ENCODE assay signal across 8 cellular contexts in the genomic region with DNA sequence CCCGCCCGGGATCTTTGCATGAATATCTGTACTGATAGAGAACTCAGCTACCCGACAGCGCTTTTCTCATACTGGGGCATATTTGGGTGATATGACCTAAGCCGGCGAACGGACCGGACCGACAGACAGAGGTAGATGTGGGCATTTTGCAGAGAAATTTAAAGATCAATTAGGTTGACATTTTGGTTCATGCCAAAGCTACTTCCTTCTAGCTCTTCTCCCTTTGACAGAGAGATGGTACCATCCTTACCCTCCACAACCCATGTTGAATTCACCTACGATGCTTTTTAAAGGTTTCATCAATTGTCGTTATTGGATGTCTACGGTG. TPM values are rescaled to one million over a fixed set of nuclear protein-coding genes. Genes with fewer than 3 reads are reported as not detected.
A peak's percentile ranks its signal among the peaks of the same experiment; 100 is the strongest.
DNase-seq lines count a peak whose midpoint lies in the region; ATAC-seq, FAIRE-seq and TF ChIP-seq lines count a peak whose summit lies in the region.

No MANE protein-coding gene starts in this region.

- H3K9me3 ChIP-seq in adrenal gland (replicated peaks in 1 of 3) (no peaks in the 10 kb centered on the region), kidney (ENCODE audit: control insufficient read depth in 1 of 2, low read length in 2 of 2) (no peaks in the 10 kb centered on the region), testis (no peaks in the 10 kb centered on the region)

- H3K4me3 Mint-ChIP-seq in T-helper 2 cell treated with Interferon-gamma antibody and Interleukin-4, amounts not matched to agents 5 μg/mL and 100 μg/mL, for 36 hours = no peak overlapping the region

- no peaks in the 10 kb centered on the region for H3K27me3 Mint-ChIP-seq in T-helper 2 cell treated with Interferon-gamma antibody and Interleukin-4, amounts not matched to agents 5 μg/mL and 100 μg/mL, for 36 hours (ENCODE audit: low read depth)

- H3K36me3 Mint-ChIP-seq in T-helper 2 cell treated with Interferon-gamma antibody and Interleukin-4, amounts not matched to agents 5 μg/mL and 100 μg/mL, for 36 hours (ENCODE audit: low read depth) = peaks cover 26% of the 10 kb centered on the region

- no peaks in the 10 kb centered on the region for H3K9me3 Mint-ChIP-seq in T-helper 2 cell treated with Interferon-gamma antibody and Interleukin-4, amounts not matched to agents 5 μg/mL and 100 μg/mL, for 36 hours

- H3K27ac Mint-ChIP-seq in T-helper 2 cell treated with Interferon-gamma antibody and Interleukin-4, amounts not matched to agents 5 μg/mL and 100 μg/mL, for 36 hours = peak overlapping the region; percentile 93

- H3K4me1 ChIP-seq in adrenal gland (replicated peaks in 1 of 2) = peaks cover 8 to 29% of the 10 kb centered on the region in 2 donors
- H3K4me1 ChIP-seq in kidney (ENCODE audit: control insufficient read depth in 1 of 2, insufficient read depth in 1 of 2, low read depth in 1 of 2, low read length in 2 of 2) = peaks cover 5 to 11% of the 10 kb centered on the region in 2 donors
- peaks cover 13% of the 10 kb centered on the region for H3K4me1 ChIP-seq in testis

- TF ChIP-seq CTCF in adrenal gland (IDR thresholded peaks at IDR 0.05) (no peak), kidney (IDR thresholded peaks at IDR 0.05; ENCODE audit: borderline replicate concordance, extremely low read depth, insufficient read depth) (no peak), testis (IDR thresholded peaks at IDR 0.05) (no peak)

- DNase-seq in T-helper 2 cell treated with Interferon-gamma antibody and Interleukin-4, amounts not matched to agents 5 μg/mL and 100 μg/mL, for 36 hours (ENCODE audit: low spot score) = no peak
- no peak for DNase-seq in T-helper 2 cell
- DNase-seq in adrenal gland = no peak
- no peak for DNase-seq in kidney
- no peak for DNase-seq in testis
- DNase-seq in dermis blood vessel endothelial cell = no peak
- DNase-seq in NCI-H345 treated with DMSO at 0.1 percent for 48 hours (lab: John Stamatoyannopoulos, UW; ENCODE audit: unreplicated experiment) = no peak

- intact Hi-C loops in adrenal gland (cut with DNase I) = no loop called here
- intact Hi-C loops in kidney (cut with DNase I) = no loop called here
- intact Hi-C loops in testis (cut with DNase I; ENCODE audit: low total_unique reads) = no loop called here

- peaks cover 0 to 4% of the 10 kb centered on the region in 2 donors for H3K36me3 ChIP-seq in adrenal gland (replicated peaks in 1 of 2)
- H3K36me3 ChIP-seq in kidney (ENCODE audit: control insufficient read depth in 1 of 2, insufficient read depth in 2 of 2, low read length in 2 of 2) = no peaks in the 10 kb centered on the region
- H3K36me3 ChIP-seq in testis (ENCODE audit: low read depth, missing control alignments) = no peaks in the 10 kb centered on the region

- no peak for FAIRE-seq in kidney (lab: Jason Lieb, UNC)

- peaks cover 36% of the 10 kb centered on the region for H3K4me1 Mint-ChIP-seq in T-helper 2 cell treated with Interferon-gamma antibody and Interleukin-4, amounts not matched to agents 5 μg/mL and 100 μg/mL, for 36 hours (ENCODE audit: low read depth)

- H3K27ac ChIP-seq in adrenal gland (peak overlapping the region in 3 of 5 donors; percentile 14 to 85 (median 51)), kidney (ENCODE audit: low read depth in 2 of 2, low read length in 2 of 2) (no peak overlapping the region), testis (no peak overlapping the region)

- no peaks in the 10 kb centered on the region for H3K27me3 ChIP-seq in adrenal gland
- no peaks in the 10 kb centered on the region for H3K27me3 ChIP-seq in testis

- peak overlapping the region; percentile 16 to 98 (median 54) for H3K4me3 ChIP-seq in adrenal gland
- peak overlapping the region; percentile 91 to 98 for H3K4me3 ChIP-seq in kidney (ENCODE audit: low read length in 2 of 2)
- H3K4me3 ChIP-seq in testis = peak overlapping the region; percentile 71 to 82

- ATAC-seq in GM19397 (IDR thresholded peaks at IDR 0.05; ENCODE audit: unreplicated experiment) = no peak

- H3K9ac ChIP-seq in kidney (ENCODE audit: low read length in 2 of 2) = peak overlapping the region; percentile 61 to 82

- WGBS in adrenal gland, 4 donors = 4 to 7% (median 6%) methylated on average over 10 to 12 of the region's 12 CpGs
- WGBS in testis, 2 donors = 4 to 5% methylated on average over 8 to 12 of the region's 12 CpGs

- TF ChIP-seq POLR2A in adrenal gland (IDR thresholded peaks at IDR 0.05) (no peak), testis (IDR thresholded peaks at IDR 0.05) (no peak)

RNA-seq across cellular contexts. Expression of gene ARV1, which starts 0.5 kb away (rescaled TPM):
- 10 to 100 TPM; 20.1 to 40.6 (median 23.2) TPM for total RNA-seq in adrenal gland
- 10 to 100 TPM; 39.6 to 81.5 (median 71.2) TPM for polyA plus RNA-seq in adrenal gland
- 21.1 TPM for total RNA-seq in kidney
- polyA plus RNA-seq in kidney (ENCODE audit: insufficient read depth, low read depth, low replicate concordance) = 38.5 TPM
- total RNA-seq in testis = 10 to 100 TPM; 35.4 to 40.7 TPM
- polyA plus RNA-seq in testis (ENCODE audit: insufficient read depth, low read depth, low replicate concordance) = 71.7 TPM
- 12.6 and 12.7 TPM in 2 replicates for total RNA-seq in dermis blood vessel endothelial cell

RNA-seq across cellular contexts. Expression of gene TTC13, which starts 0.7 kb away (rescaled TPM):
- total RNA-seq in adrenal gland = 10 to 100 TPM in 3 of 8 donors, 1 to 10 TPM in 5; 6.6 to 20.7 (median 9.6) TPM
- polyA plus RNA-seq in adrenal gland = 10 to 100 TPM; 10.6 to 16.5 (median 12.0) TPM
- total RNA-seq in kidney = 15.6 TPM
- 4.2 TPM for polyA plus RNA-seq in kidney (ENCODE audit: insufficient read depth, low read depth, low replicate concordance)
- total RNA-seq in testis = 10 to 100 TPM; 10.2 to 18.5 TPM
- 7.5 TPM for polyA plus RNA-seq in testis (ENCODE audit: insufficient read depth, low read depth, low replicate concordance)
- 22.3 and 37.8 TPM in 2 replicates for total RNA-seq in dermis blood vessel endothelial cell

Comparison
In these comparisons a context has a peak if more than half of its experiments do, and no peak if none do; other contexts are left out.
1. H3K27ac ChIP-seq: peak in adrenal gland (3 of 5); none in kidney (0 of 2) and testis (0 of 2).
2. Peak in every context shown above with its lines, with median percentiles within 50 percentile points of each other: H3K4me3 ChIP-seq.